10 cellular contexts compared by ENCODE assay signal in the genomic region with DNA sequence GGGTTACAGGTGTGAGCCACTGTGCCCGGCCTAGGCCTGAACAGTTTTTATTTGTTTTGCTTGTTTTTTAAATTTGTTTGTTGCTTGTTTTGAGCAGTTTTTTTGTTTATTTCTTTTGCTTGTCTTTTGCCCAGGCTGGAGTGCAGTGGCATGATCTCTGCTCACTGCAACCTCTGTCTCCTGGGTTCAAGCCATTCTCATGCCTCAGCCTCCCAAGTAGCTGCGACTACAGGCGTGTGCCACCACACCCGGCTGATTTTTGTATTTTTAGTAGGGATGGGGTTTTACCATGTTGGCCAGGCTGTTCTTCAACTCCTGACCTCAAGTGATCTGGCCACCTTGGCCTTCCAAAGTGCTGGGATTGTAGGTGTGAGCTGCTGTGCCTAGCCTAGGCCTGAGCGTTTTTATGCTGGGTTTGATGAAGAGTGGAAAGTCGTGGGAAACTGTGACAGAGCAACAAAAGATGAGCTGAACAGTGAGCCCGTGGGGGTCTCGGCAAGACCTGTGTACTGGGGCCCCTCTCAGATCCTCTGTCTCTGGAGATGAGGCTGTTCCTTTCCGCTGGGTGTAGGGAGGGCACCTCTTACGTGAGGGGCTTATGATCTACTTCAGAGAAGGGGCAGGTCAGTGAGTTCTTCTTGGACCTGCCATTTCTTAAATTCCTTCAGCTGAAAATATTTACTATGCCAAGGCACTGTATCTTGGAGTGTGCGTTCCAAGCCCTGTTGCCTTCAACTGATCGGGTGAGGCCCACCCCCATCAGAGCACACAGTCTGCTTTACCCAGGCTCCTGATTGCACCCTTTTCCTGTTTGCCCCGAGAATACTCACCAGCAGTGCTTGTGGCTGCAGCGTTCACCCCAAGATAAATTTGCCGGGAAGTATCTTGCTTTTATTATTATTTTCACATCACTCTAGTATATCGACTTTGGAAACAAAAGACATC.
A peak's percentile ranks its signal among the peaks of the same experiment; 100 is the strongest.
DNase-seq lines count a peak whose midpoint lies in the region; ATAC-seq, FAIRE-seq and TF ChIP-seq lines count a peak whose summit lies in the region.
"Had no signal": no experiment of that assay in that cellular context is flagged by ENCODE, and none has a peak within 500 bp of the region (broad histone marks: within the 10 kb centered on the region; RNA-seq: fewer than 3 reads in every experiment).

No MANE protein-coding gene starts in this region.

- intact Hi-C loops in gastrocnemius medialis (cut with DNase I; ENCODE audit: low total_unique reads): no loop called here

- H3K9ac ChIP-seq in SU-DHL-6 (ENCODE audit: low read length): peak overlapping the region; percentile 98

- H3F3A ChIP-seq in DOHH2 (ENCODE audit: control insufficient read depth, insufficient read depth) (peaks cover 71% of the 10 kb centered on the region), SU-DHL-6 (ENCODE audit: insufficient read depth) (peaks cover 79% of the 10 kb centered on the region)

- H2AFZ ChIP-seq in SU-DHL-6 (ENCODE audit: low read depth, low read length, severe bottlenecking): no peak overlapping the region

- H3K79me2 ChIP-seq in DOHH2 (ENCODE audit: control insufficient read depth, low read length) (peaks cover 98% of the 10 kb centered on the region), SU-DHL-6 (ENCODE audit: insufficient read depth, low read length) (peaks cover 88% of the 10 kb centered on the region)

- WGBS in gastroesophageal sphincter (ENCODE audit: low coverage in 1 of 2), 2 donors: 75 to 86% methylated on average over 7 of the region's 16 CpGs

- no peak for ATAC-seq in gastroesophageal sphincter
- no peak for ATAC-seq in gastrocnemius medialis
- ATAC-seq in GM21515 (IDR thresholded peaks at IDR 0.05; ENCODE audit: unreplicated experiment): no peak
- ATAC-seq in HG03439 (IDR thresholded peaks at IDR 0.05; ENCODE audit: unreplicated experiment): no peak

- H4K20me1 ChIP-seq in DOHH2 (ENCODE audit: control insufficient read depth, insufficient read depth, low read depth, low read length): peaks cover 12% of the 10 kb centered on the region; the same call in 1 of the 2 replicates
- H4K20me1 ChIP-seq in SU-DHL-6 (ENCODE audit: low read depth, low read length): no peaks in the 10 kb centered on the region

- H3K9me3 ChIP-seq in DOHH2 (ENCODE audit: control insufficient read depth, insufficient read depth, low read length) (no peaks in the 10 kb centered on the region), SU-DHL-6 (ENCODE audit: insufficient read depth, low read length) (no peaks in the 10 kb centered on the region), gastroesophageal sphincter (no peaks in the 10 kb centered on the region), gastrocnemius medialis (no peaks in the 10 kb centered on the region)

- no peaks in the 10 kb centered on the region for H3K27me3 ChIP-seq in DOHH2 (ENCODE audit: control insufficient read depth, low read length)
- H3K27me3 ChIP-seq in SU-DHL-6 (ENCODE audit: low read length): no peaks in the 10 kb centered on the region
- no peaks in the 10 kb centered on the region for H3K27me3 ChIP-seq in gastroesophageal sphincter
- no peaks in the 10 kb centered on the region for H3K27me3 ChIP-seq in gastrocnemius medialis

- no peak for FAIRE-seq in HTR-8/SVneo (lab: Jason Lieb, UNC)
- FAIRE-seq: TTC549 had no signal

- TF ChIP-seq CTCF in DOHH2 (IDR thresholded peaks at IDR 0.05; ENCODE audit: low read depth, low read length, poor library complexity, severe bottlenecking) (no peak), SU-DHL-6 (IDR thresholded peaks at IDR 0.05; ENCODE audit: insufficient read depth, low read length, poor library complexity, severe bottlenecking) (no peak), gastroesophageal sphincter (IDR thresholded peaks at IDR 0.05) (no peak), gastrocnemius medialis (IDR thresholded peaks at IDR 0.05 in 4 of 5, conservative IDR thresholded peaks at IDR 0.05 in 1 of 5) (no peak), GM13976 (IDR thresholded peaks at IDR 0.05; ENCODE audit: borderline replicate concordance, control extremely low read depth, extremely low read depth, insufficient read depth, missing control alignments) (no peak)

- H3K4me1 ChIP-seq in DOHH2 (ENCODE audit: control insufficient read depth, low read length): peaks cover 100% of the 10 kb centered on the region
- H3K4me1 ChIP-seq in gastroesophageal sphincter: peaks cover 0 to 100% (median 40%) of the 10 kb centered on the region in 3 donors
- H3K4me1 ChIP-seq in gastrocnemius medialis: peaks cover 12 to 35% of the 10 kb centered on the region in 2 donors

- H3K4me3 ChIP-seq in DOHH2 (ENCODE audit: low read length) (peak overlapping the region; percentile 72), SU-DHL-6 (ENCODE audit: insufficient read depth, low read length, poor library complexity, severe bottlenecking) (no peak overlapping the region), gastroesophageal sphincter (no peak overlapping the region), gastrocnemius medialis (no peak overlapping the region)

- H3K9me2 ChIP-seq in DOHH2 (replicated peaks; ENCODE audit: control insufficient read depth, low read length) (no peaks in the 10 kb centered on the region), SU-DHL-6 (replicated peaks; ENCODE audit: insufficient read depth, low read length) (no peaks in the 10 kb centered on the region)

- no peak for TF ChIP-seq EP300 in gastroesophageal sphincter (IDR thresholded peaks at IDR 0.05)

- DNase-seq in gastrocnemius medialis (no peak), HTR-8/SVneo (ENCODE audit: insufficient read length, low spot score) (no peak), GM13976 (ENCODE audit: low spot score) (no peak)
- DNase-seq: NCI-H1048 had no signal

- H3K27ac ChIP-seq in DOHH2 (ENCODE audit: low read depth, low read length): peak overlapping the region; percentile 100
- H3K27ac ChIP-seq in SU-DHL-6 (ENCODE audit: low read depth, low read length): peak overlapping the region; percentile 100
- H3K27ac ChIP-seq in gastroesophageal sphincter: peak overlapping the region in 3 of 4 donors; percentile 51 to 59 (median 58)
- H3K27ac ChIP-seq in gastrocnemius medialis: peak overlapping the region; percentile 10 to 65 (median 53)

- TF ChIP-seq POLR2A in gastroesophageal sphincter (IDR thresholded peaks at IDR 0.05) (no peak), gastrocnemius medialis (IDR thresholded peaks at IDR 0.05) (no peak)

- H3K4me2 ChIP-seq in DOHH2 (ENCODE audit: low read length) (peak overlapping the region; percentile 97), SU-DHL-6 (ENCODE audit: low read depth, low read length, poor library complexity, severe bottlenecking) (peak overlapping the region; percentile 99)

- H3K36me3 ChIP-seq in DOHH2 (ENCODE audit: control insufficient read depth, low read length) (peaks cover 77% of the 10 kb centered on the region), SU-DHL-6 (ENCODE audit: low read length) (peaks cover 4% of the 10 kb centered on the region; the same call in 1 of the 2 replicates), gastroesophageal sphincter (no peaks in the 10 kb centered on the region), gastrocnemius medialis (no peaks in the 10 kb centered on the region)

- in situ Hi-C loops in gastrocnemius medialis (cut with MboI; ENCODE audit: low sequenced_read_pairs in 4 of 4) (no loop called here), GM13976 (cut with MboI; ENCODE audit: low sequenced_read_pairs, unreplicated experiment) (no loop called here)
